8 cellular contexts compared by ENCODE assay signal in genomic region chr9:546797-547223, GRCh38. TPM values are rescaled to one million over a fixed set of nuclear protein-coding genes. Genes with fewer than 3 reads are reported as not detected.
A peak's percentile ranks its signal among the peaks of the same experiment; 100 is the strongest.
DNase-seq lines count a peak whose midpoint lies in the region; TF ChIP-seq lines count a peak whose summit lies in the region.

No MANE protein-coding gene starts in this region.

- no TSS peak for BruUV-seq in MCF 10A (replicated peaks; lab: Mats Ljungman, UMichigan)
- BruUV-seq in mammary epithelial cell (replicated peaks; lab: Mats Ljungman, UMichigan): no TSS peak

- intact Hi-C loops in MCF 10A (cut with micrococcal nuclease) (no loop called here), mammary epithelial cell (cut with micrococcal nuclease) (loop anchor here (5.0 kb wide), 1 partner anchor 160 kb away; no protein-coding TSS in a partner anchor)

- no peaks in the 10 kb centered on the region for H3K9me3 Mint-ChIP-seq in MCF 10A (ENCODE audit: unreplicated experiment)

- no peak overlapping the region for H2AFZ ChIP-seq in mammary epithelial cell (ENCODE audit: low read depth, low read length)

- no peak overlapping the region for H3K9ac ChIP-seq in mammary epithelial cell (ENCODE audit: insufficient read depth, low read length)
- no peak overlapping the region for H3K9ac ChIP-seq in liver (ENCODE audit: low read depth in 1 of 2, low read length in 2 of 2)

- no peak for DNase-seq in MCF 10A (ENCODE audit: unreplicated experiment)
- no peak for DNase-seq in mammary epithelial cell
- peak in 1 of 2 donors; percentile 97 for DNase-seq in cardiac fibroblast (ENCODE audit: low read depth in 2 of 2)
- no peak for DNase-seq in stimulated activated CD4-positive, alpha-beta T cell treated with anti-CD3 and anti-CD28 coated beads, Interleukin-2, amount 100 ng/mL, for 48 hours
- no peak for DNase-seq in GM19238 (ENCODE audit: insufficient read length, low spot score)
- DNase-seq in RKO (ENCODE audit: low spot score): no peak
- DNase-seq in activated CD4-positive, alpha-beta T cell treated with anti-CD3 and anti-CD28 coated beads for 48 hours: no peak

- WGBS in mammary epithelial cell (ENCODE audit: low coverage, missing lambda C conversion rate): 27% methylated on average over 3 of the region's 3 CpGs
- WGBS in liver: 8% methylated on average over 3 of the region's 3 CpGs

- no peaks in the 10 kb centered on the region for H3K27me3 Mint-ChIP-seq in MCF 10A (ENCODE audit: insufficient read depth, unreplicated experiment)

- no peak for TF ChIP-seq CTCF in MCF 10A (IDR thresholded peaks at IDR 0.05; ENCODE audit: unreplicated experiment)
- TF ChIP-seq CTCF in mammary epithelial cell (conservative IDR thresholded peaks at IDR 0.05 in 1 of 2, IDR thresholded peaks at IDR 0.05 in 1 of 2; ENCODE audit: extremely low read depth in 1 of 2, insufficient read depth in 1 of 2, low read depth in 1 of 2, low read length in 2 of 2): peak in 1 of 2 donors; percentile 42
- peak; percentile 12 for TF ChIP-seq CTCF in cardiac fibroblast (IDR thresholded peaks at IDR 0.05; ENCODE audit: low read depth, low read length)
- peak; percentile 48 for TF ChIP-seq CTCF in liver (IDR thresholded peaks at IDR 0.05; ENCODE audit: low read depth, low read length, missing input control)

- CTCF ChIA-PET in MCF 10A (lab: Yijun Ruan, JAX) (interaction anchor here (0.6 to 1.4 kb wide), 5 partner anchors 9 to 1047 kb away, joined by 3 to 4 read pairs (median 4); no protein-coding TSS in a partner anchor), mammary epithelial cell (lab: Charles Lee; ENCODE audit: low non-redundant PET) (interaction anchor here (0.6 to 0.8 kb wide), 2 partner anchors 216 to 365 kb away, joined by 3 to 7 read pairs; no protein-coding TSS in a partner anchor)

- H3K27me3 ChIP-seq in mammary epithelial cell (ENCODE audit: insufficient read depth, low read length) (no peaks in the 10 kb centered on the region), liver (ENCODE audit: control insufficient read depth in 4 of 4, insufficient read depth in 4 of 4, low read length in 3 of 4) (peaks cover 0 to 21% (median 2%) of the 10 kb centered on the region in 4 donors)

- peaks cover 36% of the 10 kb centered on the region for H3K4me1 Mint-ChIP-seq in MCF 10A (ENCODE audit: insufficient read depth, unreplicated experiment)

- H4K20me1 ChIP-seq in mammary epithelial cell (ENCODE audit: insufficient read depth, low read length): no peaks in the 10 kb centered on the region

- H3K4me2 ChIP-seq in mammary epithelial cell (ENCODE audit: insufficient read depth, low read depth, low read length): no peak overlapping the region

- no peak overlapping the region for H3K4me3 Mint-ChIP-seq in MCF 10A (ENCODE audit: unreplicated experiment)

- peak overlapping the region; percentile 60 for H3K27ac Mint-ChIP-seq in MCF 10A (ENCODE audit: low read depth, unreplicated experiment)

- H3K36me3 ChIP-seq in mammary epithelial cell (ENCODE audit: insufficient read depth, low read length) (peaks cover 9% of the 10 kb centered on the region), liver (ENCODE audit: control insufficient read depth in 4 of 4, insufficient read depth in 3 of 4, low read depth in 1 of 4, low read length in 3 of 4) (no peaks in the 10 kb centered on the region)

- dilution Hi-C loops in mammary epithelial cell (cut with HindIII; ENCODE audit: low sequenced_read_pairs): no loop called here

- H3K4me3 ChIP-seq in mammary epithelial cell (replicated peaks in 1 of 3; ENCODE audit: insufficient read depth in 1 of 3, low read depth in 2 of 3, low read length in 3 of 3): no peak overlapping the region
- H3K4me3 ChIP-seq in cardiac fibroblast (replicated peaks in 1 of 2; ENCODE audit: low read depth in 2 of 2, low read length in 2 of 2): peak overlapping the region in 1 of 2 donors; percentile 6
- no peak overlapping the region for H3K4me3 ChIP-seq in liver (ENCODE audit: low read depth in 1 of 3, low read length in 3 of 3)

- H3K4me1 ChIP-seq in mammary epithelial cell (ENCODE audit: insufficient read depth, low read length) (peaks cover 11% of the 10 kb centered on the region), liver (ENCODE audit: control insufficient read depth in 4 of 4, insufficient read depth in 4 of 4, low read length in 3 of 4) (peaks cover 0 to 5% (median 1%) of the 10 kb centered on the region in 4 donors)

- POLR2A ChIA-PET in MCF 10A (lab: Yijun Ruan, JAX): interaction anchor here (0.6 to 1.6 kb wide), 4 partner anchors 9 to 50 kb away, joined by 3 to 8 read pairs (median 4); no protein-coding TSS in a partner anchor

- H3K9me3 ChIP-seq in mammary epithelial cell (replicated peaks; ENCODE audit: insufficient read depth, low read length): no peaks in the 10 kb centered on the region
- no peaks in the 10 kb centered on the region for H3K9me3 ChIP-seq in liver (ENCODE audit: control insufficient read depth in 4 of 4, low read length in 3 of 4)

- peaks cover 54% of the 10 kb centered on the region for H3K36me3 Mint-ChIP-seq in MCF 10A (ENCODE audit: insufficient read depth, unreplicated experiment)

- in situ Hi-C loops in mammary epithelial cell (cut with MboI; ENCODE audit: low sequenced_read_pairs in 2 of 2): no loop called here

- H3K27ac ChIP-seq in mammary epithelial cell (ENCODE audit: insufficient read depth, low read depth, low read length) (no peak overlapping the region), liver (ENCODE audit: low read depth in 1 of 2, low read length in 2 of 2) (peak overlapping the region in 1 of 2 donors; percentile 33)

- peaks cover 2% of the 10 kb centered on the region for H3K79me2 ChIP-seq in mammary epithelial cell (ENCODE audit: insufficient read depth, low read length)

- peak; percentile 74 to 76 for TF ChIP-seq RAD21 in liver (IDR thresholded peaks at IDR 0.05)

TF ChIP-seq in liver, 16 proteins besides CTCF, POLR2A, EP300 and RAD21:
- TF ChIP-seq RXRA (IDR thresholded peaks at IDR 0.05) (peak; percentile 35 to 36), ZBTB33 (IDR thresholded peaks at IDR 0.05) (no peak), TAF1 (conservative IDR thresholded peaks at IDR 0.05) (no peak), NR2F2 (IDR thresholded peaks at IDR 0.05) (peak; percentile 84), JUND (IDR thresholded peaks at IDR 0.05) (no peak), HNF4A (conservative IDR thresholded peaks at IDR 0.05) (no peak), FOXA2 (IDR thresholded peaks at IDR 0.05) (no peak), MAX (IDR thresholded peaks at IDR 0.05) (no peak), ATF3 (IDR thresholded peaks at IDR 0.05) (no peak), YY1 (IDR thresholded peaks at IDR 0.05) (no peak), REST (IDR thresholded peaks at IDR 0.05) (peak; percentile 36), SP1 (IDR thresholded peaks at IDR 0.05) (peak; percentile 66)

RNA-seq across cellular contexts. Expression of gene KANK1, which starts 42.3 kb away (rescaled TPM):
- total RNA-seq in MCF 10A (2022) (46.0 and 56.1 TPM in 2 replicates), mammary epithelial cell (10 to 100 TPM; 52.7 to 75.5 TPM), liver (100 to 1,000 TPM in 1 of 2 donors, 10 to 100 TPM in 1; 39.1 to 110 TPM)
- polyA plus RNA-seq in mammary epithelial cell (80.2 TPM), liver (10 to 100 TPM; 36.3 to 46.0 TPM)
- polyA minus RNA-seq in mammary epithelial cell: 109 TPM
